Comparison of ENCODE assay signal across 16 cellular contexts in genomic region chr5:35302544-35302943, GRCh38.
DNase-seq lines count a peak whose midpoint lies in the region; ATAC-seq and TF ChIP-seq lines count a peak whose summit lies in the region.
"Had no signal": no experiment of that assay in that cellular context is flagged by ENCODE, and none has a peak within 500 bp of the region (broad histone marks: within the 10 kb centered on the region; RNA-seq: fewer than 3 reads in every experiment).

No MANE protein-coding gene starts in this region.

- ATAC-seq in activated CD4-positive, alpha-beta T cell treated with anti-CD3 and anti-CD28 coated beads for 36 hours, result peak; percentile 44
- ATAC-seq in GM21723 (IDR thresholded peaks at IDR 0.05; ENCODE audit: unreplicated experiment) (peak; percentile 92), HG03097 (IDR thresholded peaks at IDR 0.05; ENCODE audit: low FRiP score, unreplicated experiment) (peak; percentile 96)
- ATAC-seq: activated CD8-positive, alpha-beta T cell treated with anti-CD3 and anti-CD28 coated beads, Interleukin-2, amount 10 ng/mL, durations not matched to agents 7 days and 5 days; psoas muscle had no signal

- intact Hi-C loops in activated CD4-positive, alpha-beta T cell treated with anti-CD3 and anti-CD28 coated beads for 36 hours (cut with DNase I, micrococcal nuclease), result no loop called here
- intact Hi-C loops in PC-9 (cut with micrococcal nuclease; ENCODE audit: unreplicated experiment), result no loop called here

- H3K9me3 ChIP-seq in parathyroid adenoma (ENCODE audit: control insufficient read depth, low read length) (no peaks in the 10 kb centered on the region), PC-9 (ENCODE audit: insufficient read depth, low read depth) (no peaks in the 10 kb centered on the region)
- H3K9me3 ChIP-seq: Caco-2, psoas muscle had no signal

- BruUV-seq in PC-9 (replicated peaks; lab: Mats Ljungman, UMichigan), result no TSS peak

- H3K36me3 Mint-ChIP-seq in activated CD4-positive, alpha-beta T cell treated with anti-CD3 and anti-CD28 coated beads for 36 hours (ENCODE audit: low read depth), result no peaks in the 10 kb centered on the region

- H3K9me3 Mint-ChIP-seq in activated CD4-positive, alpha-beta T cell treated with anti-CD3 and anti-CD28 coated beads for 36 hours (ENCODE audit: low read depth), result no peaks in the 10 kb centered on the region
- H3K9me3 Mint-ChIP-seq: activated naive CD4-positive, alpha-beta T cell treated with anti-CD3 and anti-CD28 coated beads for 36 hours had no signal

- H3K4me3 Mint-ChIP-seq in activated CD4-positive, alpha-beta T cell treated with anti-CD3 and anti-CD28 coated beads for 36 hours, result no peak overlapping the region
- H3K4me3 Mint-ChIP-seq: activated CD8-positive, alpha-beta T cell treated with anti-CD3 and anti-CD28 coated beads, Interleukin-2, amount 10 ng/mL, durations not matched to agents 7 days and 5 days; activated naive CD4-positive, alpha-beta T cell treated with anti-CD3 and anti-CD28 coated beads for 36 hours had no signal

- no peaks in the 10 kb centered on the region for H3K9me2 ChIP-seq in PC-9 (ENCODE audit: insufficient read depth)

- no peaks in the 10 kb centered on the region for H3F3A ChIP-seq in PC-9 (ENCODE audit: insufficient read depth, low read depth)

- 0 out of 2 replicates have a peak, but pooled peaks cover 3% of the 10 kb centered on the region for H4K20me1 ChIP-seq in PC-9 (ENCODE audit: insufficient read depth)

- TF ChIP-seq CTCF in parathyroid adenoma (IDR thresholded peaks at IDR 0.05) (no peak), PC-9 (conservative IDR thresholded peaks at IDR 0.05) (no peak)

- H3K4me3 ChIP-seq in parathyroid adenoma (ENCODE audit: low read depth, low read length) (no peak overlapping the region), PC-9 (no peak overlapping the region)
- H3K4me3 ChIP-seq: psoas muscle had no signal

- no peak overlapping the region for H3K27ac ChIP-seq in parathyroid adenoma
- H3K27ac ChIP-seq in PC-9, result no peak overlapping the region
- H3K27ac ChIP-seq: 22Rv1, psoas muscle had no signal

- POLR2A ChIA-PET in activated CD4-positive, alpha-beta T cell treated with anti-CD3 and anti-CD28 coated beads for 36 hours (lab: Charles Lee), result no interaction called here
- POLR2A ChIA-PET in PC-9 (lab: Charles Lee; ENCODE audit: unreplicated experiment), result no interaction called here

- H3K27ac Mint-ChIP-seq in activated CD4-positive, alpha-beta T cell treated with anti-CD3 and anti-CD28 coated beads for 36 hours, result no peak overlapping the region
- H3K27ac Mint-ChIP-seq: activated CD8-positive, alpha-beta T cell treated with anti-CD3 and anti-CD28 coated beads, Interleukin-2, amount 10 ng/mL, durations not matched to agents 7 days and 5 days; activated naive CD4-positive, alpha-beta T cell treated with anti-CD3 and anti-CD28 coated beads for 36 hours had no signal

- H3K9ac ChIP-seq in parathyroid adenoma, result no peak overlapping the region

- H3K36me3 ChIP-seq in parathyroid adenoma (ENCODE audit: control insufficient read depth, insufficient read depth, low read length), result no peaks in the 10 kb centered on the region
- no peaks in the 10 kb centered on the region for H3K36me3 ChIP-seq in PC-9 (ENCODE audit: low read depth)

- no peaks in the 10 kb centered on the region for H3K79me2 ChIP-seq in parathyroid adenoma
- H3K79me2 ChIP-seq in PC-9 (ENCODE audit: low read depth), result no peaks in the 10 kb centered on the region

- H3K4me2 ChIP-seq in parathyroid adenoma (ENCODE audit: low read length) (no peak overlapping the region), PC-9 (no peak overlapping the region)

- H3K4me1 ChIP-seq in parathyroid adenoma (peaks cover 19% of the 10 kb centered on the region), PC-9 (replicated peaks; ENCODE audit: insufficient read depth) (no peaks in the 10 kb centered on the region)
- H3K4me1 ChIP-seq: Caco-2, psoas muscle had no signal

- no peak for DNase-seq in activated CD4-positive, alpha-beta T cell treated with anti-CD3 and anti-CD28 coated beads for 36 hours
- no peak for DNase-seq in activated CD4-positive, alpha-beta T cell treated with anti-CD3 and anti-CD28 coated beads, Interleukin-2, amount 50 U/mL, for 48 hours
- DNase-seq in ecto neural progenitor cell (ENCODE audit: low spot score) (no peak), AML-193 (lab: John Stamatoyannopoulos, UW) (no peak), PC-9 (no peak)
- DNase-seq: activated CD8-positive, alpha-beta T cell treated with anti-CD3 and anti-CD28 coated beads, Interleukin-2, amount 10 ng/mL, durations not matched to agents 7 days and 5 days; activated naive CD4-positive, alpha-beta T cell treated with anti-CD3 and anti-CD28 coated beads for 36 hours; Caco-2; central memory CD4-positive, alpha-beta T cell; NCI-H1436; stimulated activated CD4-positive, alpha-beta T cell treated with anti-CD3 and anti-CD28 coated beads, Interleukin-4, amount 100 ng/mL, for 24 hours had no signal

- CTCF ChIA-PET in activated CD4-positive, alpha-beta T cell treated with anti-CD3 and anti-CD28 coated beads for 36 hours (lab: Charles Lee), result no interaction called here
- CTCF ChIA-PET in PC-9 (lab: Charles Lee), result no interaction called here

- H2AFZ ChIP-seq in parathyroid adenoma (peak overlapping the region; percentile 12), PC-9 (no peak overlapping the region)

- H3K4me1 Mint-ChIP-seq in activated CD4-positive, alpha-beta T cell treated with anti-CD3 and anti-CD28 coated beads for 36 hours, result no peaks in the 10 kb centered on the region

- peaks cover 32% of the 10 kb centered on the region for H3K27me3 Mint-ChIP-seq in activated CD4-positive, alpha-beta T cell treated with anti-CD3 and anti-CD28 coated beads for 36 hours

- H3K27me3 ChIP-seq in parathyroid adenoma (ENCODE audit: control insufficient read depth, insufficient read depth, low read length) (no peaks in the 10 kb centered on the region), PC-9 (ENCODE audit: insufficient read depth, low read depth) (no peaks in the 10 kb centered on the region)

Comparison
In these comparisons a context has a peak if more than half of its experiments do, and no peak if none do; other contexts are left out.
1. ATAC-seq: peak in every context shown above with its lines; median percentile 96 in HG03097; 92 in GM21723; 44 in activated CD4-positive, alpha-beta T cell treated with anti-CD3 and anti-CD28 coated beads for 36 hours.